ENCODE assay signal across 1 cellular context in the genomic region with DNA sequence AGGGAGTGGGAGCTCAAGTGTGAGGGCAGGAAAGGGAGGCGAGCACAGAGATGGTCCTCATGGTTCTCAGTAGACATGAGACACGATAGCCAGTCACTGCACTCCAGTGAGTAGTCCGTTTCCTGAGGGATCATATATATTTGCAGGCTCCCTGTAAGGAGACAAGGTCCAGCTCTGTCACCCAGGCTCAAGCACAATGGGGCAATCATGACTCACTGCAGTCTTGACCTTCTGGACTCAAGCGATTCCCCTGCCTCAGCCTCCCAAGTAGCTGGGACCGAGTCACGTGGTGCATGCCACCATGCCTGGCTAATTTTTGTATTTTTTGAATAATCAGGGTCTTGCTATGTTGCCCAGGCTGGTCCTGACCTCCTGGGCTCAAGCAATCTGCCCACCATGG.
TF ChIP-seq lines count a peak whose summit lies in the region.

No MANE protein-coding gene starts in this region.

TF ChIP-seq in HepG2, 621 proteins besides CTCF, POLR2A, EP300 and RAD21:
- TF ChIP-seq RAD51 (IDR thresholded peaks at IDR 0.05; ENCODE audit: borderline replicate concordance) (peak; percentile 30; the same call in 1 of the 2 replicates), FOSL2 (CRISPR knock-in tag; IDR thresholded peaks at IDR 0.05) (peak; percentile 31; the same call in 1 of the 2 replicates), KLF16 (CRISPR knock-in tag; IDR thresholded peaks at IDR 0.05) (no peak), PAWR (CRISPR knock-in tag; IDR thresholded peaks at IDR 0.05; ENCODE audit: borderline replicate concordance) (no peak), ZZZ3 (CRISPR knock-in tag; IDR thresholded peaks at IDR 0.05; ENCODE audit: borderline replicate concordance) (no peak), ZNF737 (CRISPR knock-in tag; IDR thresholded peaks at IDR 0.05; ENCODE audit: borderline replicate concordance) (no peak)
